ENCODE assay signal across 21 cellular contexts in genomic region chr1:5484451-5485165, GRCh38.
DNase-seq lines count a peak whose midpoint lies in the region; ATAC-seq and TF ChIP-seq lines count a peak whose summit lies in the region.
"Had no signal": no experiment of that assay in that cellular context is flagged by ENCODE, and none has a peak within 500 bp of the region (broad histone marks: within the 10 kb centered on the region; RNA-seq: fewer than 3 reads in every experiment).

No MANE protein-coding gene starts in this region.

- DNase-seq in ELF-1 (ENCODE audit: low read depth, low spot score) = peak; percentile 85
- no peak for DNase-seq in neural crest cell (ENCODE audit: low read depth, low spot score)
- DNase-seq in sciatic nerve (ENCODE audit: low spot score) = no peak
- DNase-seq in HuH-7 (ENCODE audit: low spot score) = no peak
- DNase-seq in activated naive CD8-positive, alpha-beta T cell treated with anti-CD3 and anti-CD28 coated beads for 36 hours = no peak
- DNase-seq in GM13977 (ENCODE audit: low spot score) = no peak
- DNase-seq in body of pancreas = no peak
- DNase-seq: AML-193; Caco-2; Calu3; CD4-positive, alpha-beta T cell; CD8-positive, alpha-beta T cell; DMS79 treated with DMSO at 0.1 percent for 48 hours; GDM1 had no signal

- H3K36me3 ChIP-seq in HEK293 (ENCODE audit: control insufficient read depth in 2 of 2, insufficient read depth in 1 of 2, low read length in 2 of 2) (no peaks in the 10 kb centered on the region), body of pancreas (replicated peaks in 1 of 2; ENCODE audit: insufficient read depth in 1 of 2, low read depth in 2 of 2) (no peaks in the 10 kb centered on the region)
- H3K36me3 ChIP-seq: BLaER1 treated with 17β-estradiol and CSF1 and Interleukin-3, amounts not matched to agents 10 nM and 100 nM had no signal

- no peak for TF ChIP-seq POLR2A in body of pancreas (IDR thresholded peaks at IDR 0.05)

- TF ChIP-seq CTCF in HEK293 (tag by site-specific recombination; IDR thresholded peaks at IDR 0.05) (no peak), neural crest cell (conservative IDR thresholded peaks at IDR 0.05) (no peak), GM13977 (IDR thresholded peaks at IDR 0.05; ENCODE audit: extremely low read depth, insufficient read depth, missing control alignments) (no peak), body of pancreas (IDR thresholded peaks at IDR 0.05) (no peak)

- no peaks in the 10 kb centered on the region for H3K36me3 Mint-ChIP-seq in neural crest cell (ENCODE audit: low read depth)
- H3K36me3 Mint-ChIP-seq in activated naive CD8-positive, alpha-beta T cell treated with anti-CD3 and anti-CD28 coated beads for 36 hours = no peaks in the 10 kb centered on the region
- H3K36me3 Mint-ChIP-seq: CD8-positive, alpha-beta T cell had no signal

- intact Hi-C loops in sciatic nerve (cut with DNase I) = loop anchor here (1.0 kb wide), 1 partner anchor 25 kb away; no protein-coding TSS in a partner anchor
- intact Hi-C loops in body of pancreas (cut with DNase I) = no loop called here

- H3K27me3 Mint-ChIP-seq in neural crest cell (ENCODE audit: low read depth) = peaks cover 15% of the 10 kb centered on the region
- no peaks in the 10 kb centered on the region for H3K27me3 Mint-ChIP-seq in activated naive CD8-positive, alpha-beta T cell treated with anti-CD3 and anti-CD28 coated beads for 36 hours
- H3K27me3 Mint-ChIP-seq: B cell had no signal

- H3K4me3 ChIP-seq in HEK293 (ENCODE audit: low read depth, low read length) (no peak overlapping the region), body of pancreas (no peak overlapping the region)
- H3K4me3 ChIP-seq: A549; BLaER1 treated with 17β-estradiol and CSF1 and Interleukin-3, amounts not matched to agents 10 nM and 100 nM; GM12878 had no signal

- H3K4me3 Mint-ChIP-seq in neural crest cell = no peak overlapping the region
- H3K4me3 Mint-ChIP-seq in activated naive CD8-positive, alpha-beta T cell treated with anti-CD3 and anti-CD28 coated beads for 36 hours = no peak overlapping the region
- H3K4me3 Mint-ChIP-seq: B cell; CD4-positive, alpha-beta T cell; CD8-positive, alpha-beta T cell had no signal

- H3K27ac ChIP-seq in HEK293 (ENCODE audit: extremely low read depth, low read depth, low read length) (no peak overlapping the region), body of pancreas (no peak overlapping the region)
- H3K27ac ChIP-seq: 22Rv1; A549; BLaER1 treated with 17β-estradiol and CSF1 and Interleukin-3, amounts not matched to agents 10 nM and 100 nM; C4-2B had no signal

- H3K4me1 ChIP-seq in HEK293 (ENCODE audit: control insufficient read depth, insufficient read depth, low read length) (no peaks in the 10 kb centered on the region), body of pancreas (peaks cover 14% of the 10 kb centered on the region)
- H3K4me1 ChIP-seq: A549, Caco-2 had no signal

- CTCF ChIA-PET in HEK293 (lab: Yijun Ruan, JAX) = no interaction called here

- H3K9me3 ChIP-seq in HEK293 (ENCODE audit: control insufficient read depth, insufficient read depth, low read depth, low read length) (no peaks in the 10 kb centered on the region), body of pancreas (no peaks in the 10 kb centered on the region)
- H3K9me3 ChIP-seq: A549; BLaER1 treated with 17β-estradiol and CSF1 and Interleukin-3, amounts not matched to agents 10 nM and 100 nM; Caco-2 had no signal

- POLR2A ChIA-PET in HEK293 (lab: Yijun Ruan, JAX) = no interaction called here

- H3K9me3 Mint-ChIP-seq in neural crest cell = no peaks in the 10 kb centered on the region
- no peaks in the 10 kb centered on the region for H3K9me3 Mint-ChIP-seq in activated naive CD8-positive, alpha-beta T cell treated with anti-CD3 and anti-CD28 coated beads for 36 hours
- H3K9me3 Mint-ChIP-seq: CD4-positive, alpha-beta T cell; CD8-positive, alpha-beta T cell had no signal

- ATAC-seq in sciatic nerve (peak; percentile 33), body of pancreas (no peak)
- ATAC-seq: A549; CD8-positive, alpha-beta T cell; GM12878 had no signal

- H3K27me3 ChIP-seq in body of pancreas = no peaks in the 10 kb centered on the region
- H3K27me3 ChIP-seq: BLaER1 treated with 17β-estradiol and CSF1 and Interleukin-3, amounts not matched to agents 10 nM and 100 nM had no signal

- peak overlapping the region; percentile 28 for H3K27ac Mint-ChIP-seq in neural crest cell (ENCODE audit: unreplicated experiment)
- H3K27ac Mint-ChIP-seq in activated naive CD8-positive, alpha-beta T cell treated with anti-CD3 and anti-CD28 coated beads for 36 hours = no peak overlapping the region
- H3K27ac Mint-ChIP-seq: B cell; CD4-positive, alpha-beta T cell; CD8-positive, alpha-beta T cell had no signal

- WGBS in body of pancreas, 2 donors = 48 to 56% methylated on average over 15 of the region's 15 CpGs

- peaks cover 20% of the 10 kb centered on the region for H3K4me1 Mint-ChIP-seq in neural crest cell
- peaks cover 8% of the 10 kb centered on the region for H3K4me1 Mint-ChIP-seq in activated naive CD8-positive, alpha-beta T cell treated with anti-CD3 and anti-CD28 coated beads for 36 hours
- H3K4me1 Mint-ChIP-seq: B cell had no signal

- in situ Hi-C loops in GM13977 (cut with MboI; ENCODE audit: low pct_unique_long_range_greater_than_20kb, low sequenced_read_pairs, unreplicated experiment) = no loop called here

TF ChIP-seq in HEK293, 187 proteins besides CTCF, POLR2A, EP300 and RAD21:
- no peak for TF ChIP-seq MYNN (tag by site-specific recombination; IDR thresholded peaks at IDR 0.05; ENCODE audit: borderline replicate concordance)
- TF ChIP-seq ZNF513 (tag by site-specific recombination; IDR thresholded peaks at IDR 0.05) = no peak
- peak; percentile 78 for TF ChIP-seq ZNF449 (tag by site-specific recombination; IDR thresholded peaks at IDR 0.05)
